In genomic region chr20:25390538-25391528, GRCh38 we compare ENCODE assay signal across 1 cellular context.
A peak's percentile ranks its signal among the peaks of the same experiment; 100 is the strongest.
TF ChIP-seq lines count a peak whose summit lies in the region.

ABHD12 (minus strand) TSS chr20:25390835; CDS start chr20:25390703, 132 bp downstream.

TF ChIP-seq in SK-N-SH, 30 proteins besides CTCF, POLR2A, EP300 and RAD21 (continued from another document):
- TF ChIP-seq REST (IDR thresholded peaks at IDR 0.05; ENCODE audit: low read depth, low read length) (peak; percentile 41; the same call in 1 of the 2 replicates), ELF1 (IDR thresholded peaks at IDR 0.05) (no peak), NRF1 (IDR thresholded peaks at IDR 0.05; ENCODE audit: low read depth, low read length) (peak; percentile 34), USF1 (IDR thresholded peaks at IDR 0.05; ENCODE audit: borderline replicate concordance, low read depth) (no peak), RFX5 (IDR thresholded peaks at IDR 0.05; ENCODE audit: low read length) (no peak), MEF2A (IDR thresholded peaks at IDR 0.05; ENCODE audit: borderline replicate concordance, low read depth) (no peak)
